Comparison of ENCODE assay signal across 14 cellular contexts in the genomic region with DNA sequence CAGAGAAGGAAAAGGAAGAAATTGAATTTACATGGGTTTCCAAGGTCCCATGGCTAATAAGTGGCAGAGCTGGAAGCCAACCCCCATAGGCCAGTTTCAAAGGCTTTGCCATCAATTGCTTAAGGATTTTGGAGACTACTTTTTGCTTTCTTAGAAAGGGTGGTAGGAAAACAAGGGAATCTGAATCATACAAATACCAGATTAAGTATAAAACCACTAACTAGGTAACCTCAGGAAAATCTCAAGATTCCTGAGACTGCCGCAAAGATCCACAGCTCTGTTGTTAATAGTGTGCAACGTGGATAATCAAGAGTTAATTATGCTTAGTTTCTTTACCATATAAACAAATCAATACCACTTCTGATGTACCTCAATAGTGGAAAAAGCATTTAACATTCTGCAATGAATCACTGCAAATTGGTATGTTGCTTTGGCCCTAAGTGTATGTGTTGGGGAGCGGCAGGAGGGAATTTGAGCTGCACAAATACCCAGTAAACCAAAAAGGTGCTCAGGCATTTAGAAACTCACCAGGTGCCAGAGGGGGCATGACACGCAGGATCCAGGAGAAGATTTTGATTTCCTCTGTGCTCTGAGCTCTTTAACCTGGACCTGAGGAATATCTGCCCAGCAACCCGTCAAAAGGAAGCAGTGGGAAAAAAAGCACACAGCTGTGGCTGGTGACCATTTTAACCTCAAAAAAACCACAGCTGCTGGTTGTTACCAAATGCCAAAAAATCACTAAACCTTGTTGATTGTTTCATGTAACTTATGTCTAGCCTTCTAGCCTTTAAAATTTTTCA. TPM values are rescaled to one million over a fixed set of nuclear protein-coding genes. Genes with fewer than 3 reads are reported as not detected.
DNase-seq lines count a peak whose midpoint lies in the region; ATAC-seq, FAIRE-seq and TF ChIP-seq lines count a peak whose summit lies in the region.
"Had no signal": no experiment of that assay in that cellular context is flagged by ENCODE, and none has a peak within 500 bp of the region (broad histone marks: within the 10 kb centered on the region; RNA-seq: fewer than 3 reads in every experiment).

No MANE protein-coding gene starts in this region.

- H3K9me3 ChIP-seq in BLaER1 (no peaks in the 10 kb centered on the region), astrocyte (ENCODE audit: insufficient read depth, low read depth, low read length) (no peaks in the 10 kb centered on the region), mesenchymal stem cell (ENCODE audit: control insufficient read depth, low read length) (no peaks in the 10 kb centered on the region)
- H3K9me3 ChIP-seq: gastrocnemius medialis had no signal

- ATAC-seq in HG02571 (IDR thresholded peaks at IDR 0.05; ENCODE audit: unreplicated experiment): no peak
- ATAC-seq: gastrocnemius medialis, HepG2 had no signal

- in situ Hi-C loops in KBM-7 (cut with MboI; ENCODE audit: low pct_unique_long_range_greater_than_20kb, low sequenced_read_pairs): no loop called here

- H3K79me2 ChIP-seq in astrocyte (ENCODE audit: insufficient read depth, low read length): no peaks in the 10 kb centered on the region

- no peak overlapping the region for H2BK12ac ChIP-seq in mesenchymal stem cell (ENCODE audit: low read length in 2 of 2)

- H3K36me3 ChIP-seq in BLaER1 (no peaks in the 10 kb centered on the region), astrocyte (ENCODE audit: insufficient read depth, low read length) (no peaks in the 10 kb centered on the region), mesenchymal stem cell (ENCODE audit: control insufficient read depth in 1 of 2, insufficient read depth in 2 of 2, low read depth in 1 of 2, low read length in 2 of 2) (no peaks in the 10 kb centered on the region)
- H3K36me3 ChIP-seq: gastrocnemius medialis had no signal

- 43% methylated on average over 3 of the region's 5 CpGs for WGBS in mesenchymal stem cell

- peak; percentile 61 for DNase-seq in KBM-7
- peak; percentile 78 for DNase-seq in astrocyte (ENCODE audit: low read depth)
- DNase-seq in mesenchymal stem cell: peak; percentile 58
- no peak for DNase-seq in SW480 (ENCODE audit: low spot score)
- no peak for DNase-seq in retina
- DNase-seq in chondrocyte (ENCODE audit: low spot score): no peak
- DNase-seq: activated gamma-delta T cell; CD4-positive, alpha-beta T cell; cortex of kidney; gastrocnemius medialis; Right ventricle myocardium superior had no signal

- peaks cover 38% of the 10 kb centered on the region for H3K4me1 ChIP-seq in BLaER1
- peaks cover 19% of the 10 kb centered on the region for H3K4me1 ChIP-seq in astrocyte (ENCODE audit: insufficient read depth, low read length)
- H3K4me1 ChIP-seq in mesenchymal stem cell (ENCODE audit: control insufficient read depth, insufficient read depth, low read depth, low read length): peaks cover 9% of the 10 kb centered on the region

- peak overlapping the region; percentile 73 for H2BK5ac ChIP-seq in mesenchymal stem cell (ENCODE audit: low read depth, low read length, poor library complexity, severe bottlenecking)

- no peak overlapping the region for H2BK15ac ChIP-seq in mesenchymal stem cell (ENCODE audit: low read depth, poor library complexity, severe bottlenecking)

- peak overlapping the region in 1 of 2 experiments; percentile 62 for H3K18ac ChIP-seq in mesenchymal stem cell (ENCODE audit: low read depth in 1 of 2, low read length in 2 of 2)

- no peak for FAIRE-seq in astrocyte (lab: Jason Lieb, UNC)
- FAIRE-seq: HepG2 had no signal

- no peak overlapping the region for H4K8ac ChIP-seq in mesenchymal stem cell (ENCODE audit: low read length)

- peak overlapping the region; percentile 49 for H2BK120ac ChIP-seq in mesenchymal stem cell (ENCODE audit: low read depth, low read length)

- H3K27me3 Mint-ChIP-seq in astrocyte (ENCODE audit: low read depth, unreplicated experiment) (no peaks in the 10 kb centered on the region), chondrocyte (ENCODE audit: low read depth) (no peaks in the 10 kb centered on the region)

- H3K27ac ChIP-seq in BLaER1 (no peak overlapping the region), astrocyte (ENCODE audit: low read depth, low read length) (peak overlapping the region; percentile 30), mesenchymal stem cell (ENCODE audit: low read length, poor library complexity, severe bottlenecking) (peak overlapping the region; percentile 96)
- H3K27ac ChIP-seq: gastrocnemius medialis had no signal

- H3K4me3 ChIP-seq in BLaER1: no peak overlapping the region
- H3K4me3 ChIP-seq in astrocyte (ENCODE audit: insufficient read depth, low read depth, low read length): peak overlapping the region; percentile 29
- no peak overlapping the region for H3K4me3 ChIP-seq in mesenchymal stem cell (ENCODE audit: insufficient read depth in 1 of 2, low read depth in 1 of 2, low read length in 2 of 2)
- H3K4me3 ChIP-seq: gastrocnemius medialis had no signal

- H3K4me2 ChIP-seq in BLaER1: peak overlapping the region; percentile 61
- H3K4me2 ChIP-seq in astrocyte (ENCODE audit: low read length): peak overlapping the region; percentile 80
- peak overlapping the region; percentile 44 for H3K4me2 ChIP-seq in mesenchymal stem cell (ENCODE audit: low read length, poor library complexity, severe bottlenecking)

- H3K9ac ChIP-seq in BLaER1 (no peak overlapping the region), astrocyte (ENCODE audit: low read length) (no peak overlapping the region), mesenchymal stem cell (ENCODE audit: low read length) (no peak overlapping the region)

- H4K91ac ChIP-seq in mesenchymal stem cell (ENCODE audit: low read length): no peak overlapping the region

- H3K9me3 Mint-ChIP-seq in astrocyte (ENCODE audit: unreplicated experiment) (no peaks in the 10 kb centered on the region), chondrocyte (ENCODE audit: low read depth) (no peaks in the 10 kb centered on the region)
- H3K9me3 Mint-ChIP-seq: CD4-positive, alpha-beta T cell had no signal

- H3K36me3 Mint-ChIP-seq in astrocyte (ENCODE audit: low read depth, unreplicated experiment) (no peaks in the 10 kb centered on the region), chondrocyte (ENCODE audit: low read depth) (no peaks in the 10 kb centered on the region)

- H3K4ac ChIP-seq in mesenchymal stem cell (ENCODE audit: low read depth in 1 of 2, low read length in 2 of 2): no peak overlapping the region

- H3K4me1 Mint-ChIP-seq in astrocyte (ENCODE audit: low read depth, unreplicated experiment): peaks cover 18% of the 10 kb centered on the region
- peaks cover 14% of the 10 kb centered on the region for H3K4me1 Mint-ChIP-seq in chondrocyte (ENCODE audit: low read depth)

- H2AFZ ChIP-seq in astrocyte (ENCODE audit: low read depth, low read length): no peak overlapping the region
- H2AFZ ChIP-seq in mesenchymal stem cell (ENCODE audit: low read depth, low read length): no peak overlapping the region

- no peaks in the 10 kb centered on the region for H3K79me1 ChIP-seq in mesenchymal stem cell (replicated peaks; ENCODE audit: low read length, poor library complexity, severe bottlenecking)

- no peak overlapping the region for H2AK5ac ChIP-seq in mesenchymal stem cell (ENCODE audit: low read length, severe bottlenecking)

- H3K23ac ChIP-seq in mesenchymal stem cell (ENCODE audit: low read length in 2 of 2): no peak overlapping the region

- H3K27ac Mint-ChIP-seq in astrocyte (ENCODE audit: unreplicated experiment) (peak overlapping the region; percentile 89), chondrocyte (ENCODE audit: unreplicated experiment) (no peak overlapping the region)
- H3K27ac Mint-ChIP-seq: CD4-positive, alpha-beta T cell had no signal

- H4K20me1 ChIP-seq in BLaER1 (no peaks in the 10 kb centered on the region), astrocyte (ENCODE audit: insufficient read depth, low read length) (no peaks in the 10 kb centered on the region)

- no peak overlapping the region for H3K4me3 Mint-ChIP-seq in astrocyte (ENCODE audit: unreplicated experiment)
- no peak overlapping the region for H3K4me3 Mint-ChIP-seq in chondrocyte (ENCODE audit: unreplicated experiment)
- H3K4me3 Mint-ChIP-seq: CD4-positive, alpha-beta T cell had no signal

- H3K27me3 ChIP-seq in BLaER1 (no peaks in the 10 kb centered on the region), astrocyte (ENCODE audit: insufficient read depth, low read length) (no peaks in the 10 kb centered on the region), mesenchymal stem cell (ENCODE audit: control insufficient read depth in 1 of 2, insufficient read depth in 1 of 2, low read length in 2 of 2) (peaks cover 0 to 21% of the 10 kb centered on the region in 2 experiments)
- H3K27me3 ChIP-seq: gastrocnemius medialis had no signal

- TF ChIP-seq CTCF in astrocyte (IDR thresholded peaks at IDR 0.05; ENCODE audit: insufficient read depth, low read depth, low read length): no peak
- no peak for TF ChIP-seq CTCF in chondrocyte (IDR thresholded peaks at IDR 0.05)

- H3K14ac ChIP-seq in mesenchymal stem cell (ENCODE audit: low read length in 2 of 2): no peak overlapping the region

RNA-seq across cellular contexts. Expression of a gene that starts 22.0 kb away (rescaled TPM):
- total RNA-seq in astrocyte: not detected in 2 replicates
- polyA plus RNA-seq in mesenchymal stem cell (2013, experiment 1 of 2): 0.10 TPM
- 0.16 TPM for polyA plus RNA-seq in mesenchymal stem cell (2013, experiment 2 of 2)
- total RNA-seq in chondrocyte: not detected in 3 replicates
- total RNA-seq: CD4-positive, alpha-beta T cell; Right ventricle myocardium superior had no signal

RNA-seq across cellular contexts. Expression of a gene that starts 37.5 kb away (rescaled TPM):
- total RNA-seq in astrocyte: 0.17 TPM in 1 of 2 replicates, not detected in the other
- polyA plus RNA-seq in mesenchymal stem cell (2013, experiment 1 of 2): 20.8 TPM
- polyA plus RNA-seq in mesenchymal stem cell (2013, experiment 2 of 2): 21.5 TPM
- total RNA-seq in chondrocyte: 0.12 to 0.13 TPM in 2 of 3 replicates, not detected in the other
- total RNA-seq: CD4-positive, alpha-beta T cell; HepG2 had no signal

Comparison
In these comparisons a context has a peak if more than half of its experiments do, and no peak if none do; other contexts are left out.
1. DNase-seq: peak in KBM-7 (single experiment), astrocyte (single experiment) and mesenchymal stem cell (single experiment); none in SW480 (single experiment), retina (single experiment) and chondrocyte (single experiment).
2. Peak in every context shown above with its lines, with median percentiles within 50 percentile points of each other: H3K4me2 ChIP-seq.